Comparison of ENCODE assay signal across 11 cellular contexts in genomic region chr17:81536299-81537290, GRCh38. TPM values are rescaled to one million over a fixed set of nuclear protein-coding genes. Genes with fewer than 3 reads are reported as not detected.
DNase-seq lines count a peak whose midpoint lies in the region; ATAC-seq and TF ChIP-seq lines count a peak whose summit lies in the region.
"Had no signal": no experiment of that assay in that cellular context is flagged by ENCODE, and none has a peak within 500 bp of the region (broad histone marks: within the 10 kb centered on the region; RNA-seq: fewer than 3 reads in every experiment).

No MANE protein-coding gene starts in this region.

- H2AFZ ChIP-seq in GM23338, result no peak overlapping the region
- no peak overlapping the region for H2AFZ ChIP-seq in neural progenitor cell (replicated peaks)

- no peaks in the 10 kb centered on the region for H3K4me1 ChIP-seq in GM23338 (ENCODE audit: insufficient read depth)
- H3K4me1 ChIP-seq in SJCRH30, result peaks cover 46% of the 10 kb centered on the region
- H3K4me1 ChIP-seq in neural progenitor cell, result peaks cover 3% of the 10 kb centered on the region
- H3K4me1 ChIP-seq: HAP-1 had no signal

- TF ChIP-seq CTCF in GM23338 (conservative IDR thresholded peaks at IDR 0.05; ENCODE audit: low read depth in 2 of 2) (no peak), epithelial cell of esophagus (IDR thresholded peaks at IDR 0.05; ENCODE audit: insufficient read depth, low read depth, low read length, missing control alignments) (no peak), neural progenitor cell (IDR thresholded peaks at IDR 0.05) (no peak)

- no peaks in the 10 kb centered on the region for H3F3A ChIP-seq in GM23338 (replicated peaks; ENCODE audit: low read depth)
- no peaks in the 10 kb centered on the region for H3F3A ChIP-seq in neural progenitor cell (ENCODE audit: low read depth)

- H3K4me3 Mint-ChIP-seq in GM23338 (peak overlapping the region; percentile 50; the same call in 2 of the 3 replicates), neural progenitor cell (no peak overlapping the region), immature natural killer cell (no peak overlapping the region)
- H3K4me3 Mint-ChIP-seq: T-helper 17 cell had no signal

- H3K9me3 ChIP-seq in SJCRH30 (replicated peaks), result no peaks in the 10 kb centered on the region
- no peaks in the 10 kb centered on the region for H3K9me3 ChIP-seq in neural progenitor cell (ENCODE audit: low read depth)
- H3K9me3 ChIP-seq: HAP-1 had no signal

- H3K4me1 Mint-ChIP-seq in GM23338, result peaks cover 7% of the 10 kb centered on the region
- peaks cover 7% of the 10 kb centered on the region for H3K4me1 Mint-ChIP-seq in neural progenitor cell
- H3K4me1 Mint-ChIP-seq in immature natural killer cell, result peaks cover 9 to 10% of the 10 kb centered on the region in 2 donors

- H3K36me3 Mint-ChIP-seq in GM23338 (ENCODE audit: low read depth) (peaks cover 2% of the 10 kb centered on the region; the same call in 1 of the 3 replicates), neural progenitor cell (peaks cover 2% of the 10 kb centered on the region), immature natural killer cell (peaks cover 0 to 4% (median 0%) of the 10 kb centered on the region in 3 donors)

- H3K27ac ChIP-seq in GM23338 (ENCODE audit: low read depth) (no peak overlapping the region), SJCRH30 (peak overlapping the region; percentile 85), neural progenitor cell (no peak overlapping the region)

- H3K79me2 ChIP-seq in GM23338 (replicated peaks; ENCODE audit: insufficient read depth) (no peaks in the 10 kb centered on the region), neural progenitor cell (ENCODE audit: low read depth) (no peaks in the 10 kb centered on the region)

- H3K36me3 ChIP-seq in GM23338 (ENCODE audit: insufficient read depth) (no peaks in the 10 kb centered on the region), SJCRH30 (peaks cover 6% of the 10 kb centered on the region; the same call in 1 of the 2 replicates), neural progenitor cell (no peaks in the 10 kb centered on the region)

- peak overlapping the region; percentile 47; the same call in 1 of the 2 replicates for H3K4me3 ChIP-seq in GM23338
- no peak overlapping the region for H3K4me3 ChIP-seq in SJCRH30
- no peak overlapping the region for H3K4me3 ChIP-seq in epithelial cell of esophagus (ENCODE audit: low read length)
- peak overlapping the region; percentile 13 for H3K4me3 ChIP-seq in neural progenitor cell
- H3K4me3 ChIP-seq: HAP-1 had no signal

- ATAC-seq in GM23338 (peak; percentile 30), GM21367 (IDR thresholded peaks at IDR 0.05; ENCODE audit: unreplicated experiment) (no peak)

- no peaks in the 10 kb centered on the region for H3K9me2 ChIP-seq in GM23338 (ENCODE audit: insufficient read depth)

- H3K27me3 ChIP-seq in GM23338 (ENCODE audit: insufficient read depth), result peaks cover 22% of the 10 kb centered on the region
- no peaks in the 10 kb centered on the region for H3K27me3 ChIP-seq in SJCRH30
- peaks cover 53% of the 10 kb centered on the region for H3K27me3 ChIP-seq in neural progenitor cell

- no peak overlapping the region for H3K27ac Mint-ChIP-seq in GM23338
- no peak overlapping the region for H3K27ac Mint-ChIP-seq in neural progenitor cell
- H3K27ac Mint-ChIP-seq in immature natural killer cell, result no peak overlapping the region
- H3K27ac Mint-ChIP-seq: T-helper 17 cell had no signal

- H3K9me3 Mint-ChIP-seq in GM23338 (no peaks in the 10 kb centered on the region; the same call in 2 of the 3 replicates), neural progenitor cell (peaks cover 2% of the 10 kb centered on the region), immature natural killer cell (peaks cover 0 to 2% (median 0%) of the 10 kb centered on the region in 6 donors)

- DNase-seq in GM23338 (ENCODE audit: low spot score) (peak; percentile 65), SJCRH30 (no peak), epithelial cell of esophagus (ENCODE audit: low read depth) (peak; percentile 36), neural progenitor cell (ENCODE audit: low spot score) (peak; percentile 52), COR-L47 (lab: John Stamatoyannopoulos, UW) (no peak), DMS53 treated with DMSO at 0.1 percent for 48 hours (lab: John Stamatoyannopoulos, UW; ENCODE audit: unreplicated experiment) (no peak), immature natural killer cell (no peak)
- DNase-seq: activated CD4-positive, CD25-positive, alpha-beta regulatory T cell treated with anti-CD3 and anti-CD28 coated beads, Interleukin-2, amount 50 U/mL, for 72 hours; T-helper 17 cell had no signal

- H3K4me2 ChIP-seq in GM23338, result peak overlapping the region; percentile 76
- H3K4me2 ChIP-seq in neural progenitor cell, result peak overlapping the region; percentile 61

- H3K27me3 Mint-ChIP-seq in GM23338 (ENCODE audit: insufficient read depth, low read depth, poor library complexity) (peaks cover 25% of the 10 kb centered on the region), neural progenitor cell (ENCODE audit: insufficient read depth, low read depth) (peaks cover 6% of the 10 kb centered on the region), immature natural killer cell (ENCODE audit: low read depth in 3 of 3) (peaks cover 4 to 9% (median 8%) of the 10 kb centered on the region in 3 donors)

- no peaks in the 10 kb centered on the region for H4K20me1 ChIP-seq in GM23338 (replicated peaks; ENCODE audit: insufficient read depth)
- H4K20me1 ChIP-seq in neural progenitor cell (ENCODE audit: low read depth), result peaks cover 17% of the 10 kb centered on the region

- no peak overlapping the region for H3K9ac ChIP-seq in neural progenitor cell

TF ChIP-seq in GM23338, 12 proteins besides CTCF, POLR2A, EP300 and RAD21:
- no peak for TF ChIP-seq ZNF331 (CRISPR knock-in tag; IDR thresholded peaks at IDR 0.05; ENCODE audit: low read depth)
- TF ChIP-seq JUNB (IDR thresholded peaks at IDR 0.05; ENCODE audit: unreplicated experiment), result no peak
TF ChIP-seq in GM23338: peak in this region for 0.

RNA-seq across cellular contexts. Expression of gene FSCN2, which starts 8.4 kb away (rescaled TPM):
- total RNA-seq in GM23338 (2014; rRNA removed; shearing (Covaris generic)), result 1.6 TPM in 1 of 2 replicates, not detected in the other
- 0.13 TPM in 1 of 2 replicates, not detected in the other for polyA plus RNA-seq in GM23338 (2016; fragmentation: Nextera tagmentation; extraction: Ambion mirVana)
- 0.43 and 0.61 TPM in 2 replicates for total RNA-seq in SJCRH30 (2014; rRNA removed; shearing (Covaris generic))
- 0.28 TPM in 1 of 2 replicates, not detected in the other for total RNA-seq in neural progenitor cell (ENCODE audit: low replicate concordance)
- polyA plus RNA-seq in immature natural killer cell, result under 1 TPM in 1 of 3 donors, not detected in 2; 0.23 TPM

RNA-seq across cellular contexts. Expression of gene FAAP100, which starts 15.6 kb away (rescaled TPM):
- 50.5 and 52.8 TPM in 2 replicates for total RNA-seq in GM23338 (2014; rRNA removed; shearing (Covaris generic))
- polyA plus RNA-seq in GM23338 (2016; fragmentation: Nextera tagmentation; extraction: Ambion mirVana) (16.0 and 16.2 TPM in 2 replicates), immature natural killer cell (10 to 100 TPM; 11.4 to 25.0 (median 14.5) TPM)
- total RNA-seq in SJCRH30 (2014; rRNA removed; shearing (Covaris generic)), result 52.3 and 60.7 TPM in 2 replicates
- total RNA-seq in neural progenitor cell (ENCODE audit: low replicate concordance), result 9.7 and 36.5 TPM in 2 replicates

RNA-seq across cellular contexts. Expression of gene ACTG1, which starts 24.0 kb away (rescaled TPM):
- 4,739 and 4,954 TPM in 2 replicates for total RNA-seq in GM23338 (2014; rRNA removed; shearing (Covaris generic))
- polyA plus RNA-seq in GM23338 (2016; fragmentation: Nextera tagmentation; extraction: Ambion mirVana) (1,867 and 1,896 TPM in 2 replicates), immature natural killer cell (1,000 to 10,000 TPM; 1,637 to 3,074 (median 2,788) TPM)
- total RNA-seq in SJCRH30 (2014; rRNA removed; shearing (Covaris generic)), result 2,768 and 3,121 TPM in 2 replicates
- 1,228 and 2,405 TPM in 2 replicates for total RNA-seq in neural progenitor cell (ENCODE audit: low replicate concordance)

Comparison
In these comparisons a context has a peak if more than half of its experiments do, and no peak if none do; other contexts are left out.
1. DNase-seq: peak in GM23338 (single experiment), epithelial cell of esophagus (single experiment) and neural progenitor cell (single experiment); none in SJCRH30 (0 of 2), COR-L47 (single experiment), DMS53 treated with DMSO at 0.1 percent for 48 hours (single experiment) and immature natural killer cell (0 of 3).
2. H3K4me3 ChIP-seq: peak in GM23338 (single experiment) and neural progenitor cell (single experiment); none in SJCRH30 (single experiment) and epithelial cell of esophagus (single experiment).